19 cellular contexts compared by ENCODE assay signal in genomic region chr15:69509131-69509530, GRCh38. TPM values are rescaled to one million over a fixed set of nuclear protein-coding genes. Genes with fewer than 3 reads are reported as not detected.
DNase-seq lines count a peak whose midpoint lies in the region; ATAC-seq lines count a peak whose summit lies in the region.
"Had no signal": no experiment of that assay in that cellular context is flagged by ENCODE, and none has a peak within 500 bp of the region (broad histone marks: within the 10 kb centered on the region; RNA-seq: fewer than 3 reads in every experiment).

No MANE protein-coding gene starts in this region.

- CTCF ChIA-PET in naive thymus-derived CD4-positive, alpha-beta T cell (lab: Charles Lee): no interaction called here

- intact Hi-C loops in naive thymus-derived CD4-positive, alpha-beta T cell (cut with micrococcal nuclease): no loop called here

- peak; percentile 80 for ATAC-seq in activated T-helper 17 cell treated with anti-CD3 and anti-CD28 coated beads, Interleukin-2, amount 50 U/mL, for 72 hours (replicated peaks)
- peak; percentile 38 for ATAC-seq in naive thymus-derived CD4-positive, alpha-beta T cell
- ATAC-seq in HG02623 (IDR thresholded peaks at IDR 0.05; ENCODE audit: unreplicated experiment): no peak
- ATAC-seq: esophagus mucosa had no signal

- DNase-seq in Daoy (ENCODE audit: low read depth) (peak; percentile 41), H4 (ENCODE audit: low spot score) (peak; percentile 35), HCEC 1CT (no peak)
- DNase-seq in naive thymus-derived CD4-positive, alpha-beta T cell: no peak
- DNase-seq in activated effector memory CD4-positive, alpha-beta T cell treated with anti-CD3 and anti-CD28 coated beads, Interleukin-2, amount 50 U/mL, for 16 hours: no peak
- DNase-seq: activated gamma-delta T cell, cortex of kidney, KBM-7, NCI-H1417, NCI-H2171, NCI-H748 treated with DMSO at 0.1 percent for 48 hours had no signal

- H3K4me1 ChIP-seq in naive thymus-derived CD4-positive, alpha-beta T cell (ENCODE audit: control insufficient read depth in 2 of 2, insufficient read depth in 2 of 2, low read length in 2 of 2): no peaks in the 10 kb centered on the region
- H3K4me1 ChIP-seq: ascending aorta, parathyroid adenoma, thyroid gland had no signal

- no peak overlapping the region for H3K27ac Mint-ChIP-seq in activated T-helper 17 cell treated with anti-CD3 and anti-CD28 coated beads, Interleukin-2, amount 50 U/mL, for 72 hours
- H3K27ac Mint-ChIP-seq in naive thymus-derived CD4-positive, alpha-beta T cell: peak overlapping the region in 2 of 9 donors; percentile 20 to 22
- H3K27ac Mint-ChIP-seq: B cell had no signal

- H3K27me3 ChIP-seq in naive thymus-derived CD4-positive, alpha-beta T cell (ENCODE audit: control insufficient read depth in 2 of 2, insufficient read depth in 2 of 2, low read length in 2 of 2): no peaks in the 10 kb centered on the region
- H3K27me3 ChIP-seq: ascending aorta, thyroid gland had no signal

- no peaks in the 10 kb centered on the region for H3K36me3 Mint-ChIP-seq in activated T-helper 17 cell treated with anti-CD3 and anti-CD28 coated beads, Interleukin-2, amount 50 U/mL, for 72 hours (ENCODE audit: low read depth)
- H3K36me3 Mint-ChIP-seq in naive thymus-derived CD4-positive, alpha-beta T cell: peaks cover 0 to 4% (median 0%) of the 10 kb centered on the region in 5 donors

- no peaks in the 10 kb centered on the region for H3K9me3 ChIP-seq in naive thymus-derived CD4-positive, alpha-beta T cell (ENCODE audit: control insufficient read depth in 2 of 3, low read length in 3 of 3)
- H3K9me3 ChIP-seq: ascending aorta, thyroid gland had no signal

- no peak overlapping the region for H3K4me3 Mint-ChIP-seq in activated T-helper 17 cell treated with anti-CD3 and anti-CD28 coated beads, Interleukin-2, amount 50 U/mL, for 72 hours
- no peak overlapping the region for H3K4me3 Mint-ChIP-seq in naive thymus-derived CD4-positive, alpha-beta T cell
- H3K4me3 Mint-ChIP-seq: B cell had no signal

- H3K27me3 Mint-ChIP-seq in activated T-helper 17 cell treated with anti-CD3 and anti-CD28 coated beads, Interleukin-2, amount 50 U/mL, for 72 hours: peaks cover 28% of the 10 kb centered on the region
- peaks cover 7 to 15% (median 12%) of the 10 kb centered on the region in 5 donors for H3K27me3 Mint-ChIP-seq in naive thymus-derived CD4-positive, alpha-beta T cell

- peaks cover 5% of the 10 kb centered on the region for H3K4me1 Mint-ChIP-seq in activated T-helper 17 cell treated with anti-CD3 and anti-CD28 coated beads, Interleukin-2, amount 50 U/mL, for 72 hours
- H3K4me1 Mint-ChIP-seq in naive thymus-derived CD4-positive, alpha-beta T cell: peaks cover 0 to 7% (median 0%) of the 10 kb centered on the region in 7 donors
- H3K4me1 Mint-ChIP-seq: B cell had no signal

- no peak overlapping the region for H3K27ac ChIP-seq in naive thymus-derived CD4-positive, alpha-beta T cell (ENCODE audit: low read depth, low read length)
- H3K27ac ChIP-seq: ascending aorta, HL-60, parathyroid adenoma, thyroid gland had no signal

- no peaks in the 10 kb centered on the region for H3K9me3 Mint-ChIP-seq in activated T-helper 17 cell treated with anti-CD3 and anti-CD28 coated beads, Interleukin-2, amount 50 U/mL, for 72 hours
- H3K9me3 Mint-ChIP-seq in naive thymus-derived CD4-positive, alpha-beta T cell: peaks cover 0 to 5% (median 0%) of the 10 kb centered on the region in 11 donors

- no peak overlapping the region for H3K4me3 ChIP-seq in naive thymus-derived CD4-positive, alpha-beta T cell (ENCODE audit: low read length)
- H3K4me3 ChIP-seq: ascending aorta, thyroid gland had no signal

- no peaks in the 10 kb centered on the region for H3K36me3 ChIP-seq in naive thymus-derived CD4-positive, alpha-beta T cell (ENCODE audit: control insufficient read depth in 2 of 3, insufficient read depth in 3 of 3, low read length in 3 of 3)
- H3K36me3 ChIP-seq: ascending aorta, thyroid gland had no signal

- POLR2A ChIA-PET in naive thymus-derived CD4-positive, alpha-beta T cell (lab: Charles Lee): no interaction called here

RNA-seq across cellular contexts. Expression of gene RPLP1, which starts 56.5 kb away (rescaled TPM):
- 111 and 148 TPM in 2 replicates for total RNA-seq in Daoy (2014; rRNA removed; shearing (Covaris generic))
- 93.2 and 187 TPM in 2 replicates for total RNA-seq in H4 (2014; rRNA removed; shearing (Covaris generic))
- total RNA-seq in activated T-helper 17 cell treated with anti-CD3 and anti-CD28 coated beads, Interleukin-2, amount 50 U/mL, for 72 hours: 1,000 to 10,000 TPM; 1,985 to 2,291 TPM
- total RNA-seq in naive thymus-derived CD4-positive, alpha-beta T cell: 1,000 to 10,000 TPM; 1,719 to 2,941 (median 2,467) TPM
- 1,000 to 10,000 TPM; 2,508 to 3,527 TPM for polyA plus RNA-seq in naive thymus-derived CD4-positive, alpha-beta T cell

Comparison
In these comparisons a context has a peak if more than half of its experiments do, and no peak if none do; other contexts are left out.
1. DNase-seq: peak in Daoy (single experiment) and H4 (single experiment); none in naive thymus-derived CD4-positive, alpha-beta T cell (0 of 9), activated effector memory CD4-positive, alpha-beta T cell treated with anti-CD3 and anti-CD28 coated beads, Interleukin-2, amount 50 U/mL, for 16 hours (single experiment) and HCEC 1CT (single experiment).